ENCODE assay signal across 30 cellular contexts in genomic region chr20:20230741-20231140, GRCh38.
"Had no signal": no experiment of that assay in that cellular context is flagged by ENCODE, and none has a peak within 500 bp of the region (broad histone marks: within the 10 kb centered on the region; RNA-seq: fewer than 3 reads in every experiment).

No MANE protein-coding gene starts in this region.

- H3K9ac ChIP-seq: SK-N-SH had no signal

- ATAC-seq: activated CD8-positive, alpha-beta T cell treated with anti-CD3 and anti-CD28 coated beads for 36 hours; activated T-cell treated with anti-CD3 and anti-CD28 coated beads, Interleukin-2, amount 50 U/mL, for 72 hours; activated T-helper 17 cell treated with anti-CD3 and anti-CD28 coated beads, Interleukin-2, amount 50 U/mL, for 72 hours; K562 had no signal

- H3K27ac ChIP-seq: SJCRH30, WERI-Rb-1 had no signal

- H3K4me2 ChIP-seq: SK-N-SH had no signal

- H3K4me3 ChIP-seq: K562, MG63, SJCRH30 had no signal

- H3K36me3 ChIP-seq: MG63, SJCRH30, WERI-Rb-1 had no signal

- H3K4me3 Mint-ChIP-seq: activated CD4-positive, alpha-beta T cell treated with anti-CD3 and anti-CD28 coated beads, Interleukin-2, amount 10 ng/mL, durations not matched to agents 24 days and 14 days; activated CD8-positive, alpha-beta T cell treated with anti-CD3 and anti-CD28 coated beads for 36 hours; activated naive CD8-positive, alpha-beta T cell treated with anti-CD3 and anti-CD28 coated beads for 36 hours; activated T-cell treated with anti-CD3 and anti-CD28 coated beads, Interleukin-2, amount 50 U/mL, for 72 hours; activated T-helper 17 cell treated with anti-CD3 and anti-CD28 coated beads, Interleukin-2, amount 50 U/mL, for 72 hours had no signal

- H3K9me3 Mint-ChIP-seq: activated CD4-positive, alpha-beta T cell treated with anti-CD3 and anti-CD28 coated beads, Interleukin-2, amount 10 ng/mL, durations not matched to agents 24 days and 14 days; activated T-helper 17 cell treated with anti-CD3 and anti-CD28 coated beads, Interleukin-2, amount 50 U/mL, for 72 hours had no signal

- H3K27me3 ChIP-seq: MG63, SJCRH30 had no signal

- H3K36me3 Mint-ChIP-seq: activated naive CD8-positive, alpha-beta T cell treated with anti-CD3 and anti-CD28 coated beads for 36 hours had no signal

- DNase-seq: activated CD4-positive, alpha-beta T cell treated with anti-CD3 and anti-CD28 coated beads, Interleukin-2, amount 10 ng/mL, durations not matched to agents 24 days and 14 days; activated CD4-positive, alpha-beta T cell treated with anti-CD3 and anti-CD28 coated beads, Interleukin-2, amount 50 U/mL, for 4 hours; activated CD4-positive, CD25-positive, alpha-beta regulatory T cell; activated CD8-positive, alpha-beta T cell treated with anti-CD3 and anti-CD28 coated beads for 36 hours; activated effector memory CD4-positive, alpha-beta T cell treated with anti-CD3 and anti-CD28 coated beads, Interleukin-2, amount 50 U/mL, for 16 hours; activated naive CD4-positive, alpha-beta T cell; activated naive CD4-positive, alpha-beta T cell treated with anti-CD3 and anti-CD28 coated beads, Interleukin-2, amount 50 U/mL, for 16 hours; activated naive CD8-positive, alpha-beta T cell treated with anti-CD3 and anti-CD28 coated beads for 36 hours; activated T-cell treated with anti-CD3 and anti-CD28 coated beads, Interleukin-2, amount 50 U/mL, for 1 hour; activated T-cell treated with anti-CD3 and anti-CD28 coated beads, Interleukin-2, amount 50 U/mL, for 72 hours; amniotic stem cell; aorta; Karpas-422; MG63; NCI-H1048; NCI-H1105 treated with DMSO at 0.1 percent for 48 hours; NCI-H1436; NCI-H1694; NCI-H1930; NCI-H2081 treated with DMSO at 0.1 percent for 48 hours; NCI-H345; NCI-H524 treated with DMSO at 0.1 percent for 48 hours; SJCRH30; SK-N-SH; T-helper 1 cell; T-helper 2 cell; T-helper 9 cell; WERI-Rb-1 had no signal

- H3K4me1 Mint-ChIP-seq: activated CD4-positive, alpha-beta T cell treated with anti-CD3 and anti-CD28 coated beads, Interleukin-2, amount 10 ng/mL, durations not matched to agents 24 days and 14 days; activated naive CD8-positive, alpha-beta T cell treated with anti-CD3 and anti-CD28 coated beads for 36 hours; activated T-helper 17 cell treated with anti-CD3 and anti-CD28 coated beads, Interleukin-2, amount 50 U/mL, for 72 hours had no signal

- H3K9me3 ChIP-seq: MG63, SK-N-SH had no signal

- H3K27ac Mint-ChIP-seq: activated CD4-positive, alpha-beta T cell treated with anti-CD3 and anti-CD28 coated beads, Interleukin-2, amount 10 ng/mL, durations not matched to agents 24 days and 14 days; activated CD8-positive, alpha-beta T cell treated with anti-CD3 and anti-CD28 coated beads for 36 hours; activated naive CD8-positive, alpha-beta T cell treated with anti-CD3 and anti-CD28 coated beads for 36 hours; activated T-cell treated with anti-CD3 and anti-CD28 coated beads, Interleukin-2, amount 50 U/mL, for 72 hours; activated T-helper 17 cell treated with anti-CD3 and anti-CD28 coated beads, Interleukin-2, amount 50 U/mL, for 72 hours had no signal

- FAIRE-seq: K562 had no signal
